In the genomic region with DNA sequence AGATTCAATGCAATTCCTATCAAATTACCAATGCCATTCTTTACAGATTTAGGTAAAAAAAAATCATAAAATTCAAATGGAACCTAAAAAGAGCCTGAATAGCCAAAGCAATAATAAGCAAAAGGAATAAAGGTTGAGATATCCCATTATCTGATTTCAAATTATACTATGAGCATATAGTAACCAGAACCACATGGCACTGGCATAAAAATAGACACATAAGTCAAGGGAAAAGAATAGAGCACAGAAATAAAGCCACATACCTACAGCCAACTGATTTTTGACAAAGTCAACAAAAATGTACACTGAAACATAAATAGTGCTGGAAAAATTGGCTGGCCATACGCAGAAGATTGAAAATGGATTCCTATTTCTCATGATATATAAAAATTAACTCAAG, we compare ENCODE assay signal across 19 cellular contexts.
"Had no signal": no experiment of that assay in that cellular context is flagged by ENCODE, and none has a peak within 500 bp of the region (broad histone marks: within the 10 kb centered on the region; RNA-seq: fewer than 3 reads in every experiment).

No MANE protein-coding gene starts in this region.

- H3K27ac ChIP-seq: RWPE1 had no signal

- DNase-seq: KBM-7; MM.1S; NCI-H1092 treated with DMSO at 0.1 percent for 48 hours; NCI-H1436; NCI-H187; NCI-H2029; NCI-H2081 treated with DMSO at 0.1 percent for 48 hours; NCI-H2171; NCI-H226; NCI-H446; NCI-H510A; NCI-H524 treated with DMSO at 0.1 percent for 48 hours; NCI-H69; NCI-H774; NK-92 treated with Interleukin-12 subunit alpha and Interleukin-12 subunit beta, amount 100 ng/mL, for 24 hours; PC-3; SHP77; SW 1271 had no signal
